8 cellular contexts compared by ENCODE assay signal in genomic region chrX:123732679-123733363, GRCh38. TPM values are rescaled to one million over a fixed set of nuclear protein-coding genes. Genes with fewer than 3 reads are reported as not detected.
DNase-seq lines count a peak whose midpoint lies in the region; ATAC-seq and TF ChIP-seq lines count a peak whose summit lies in the region.

Gene THOC2, minus strand, starts transcription at chrX:123733052. Its CDS starts 30 bp downstream, at chrX:123733022.

- H3K9me3 ChIP-seq in CD4-positive, CD25-positive, alpha-beta regulatory T cell (ENCODE audit: control insufficient read depth in 2 of 2, low read length in 2 of 2): no peaks in the 10 kb centered on the region
- H3K9me3 ChIP-seq in right lobe of liver: no peaks in the 10 kb centered on the region

- H3K27me3 ChIP-seq in CD4-positive, CD25-positive, alpha-beta regulatory T cell (ENCODE audit: control insufficient read depth, insufficient read depth, low read length): no peaks in the 10 kb centered on the region
- peaks cover 0 to 8% (median 0%) of the 10 kb centered on the region in 45 donors for H3K27me3 ChIP-seq in dorsolateral prefrontal cortex
- H3K27me3 ChIP-seq in right lobe of liver: no peaks in the 10 kb centered on the region

- H3K4me1 Mint-ChIP-seq in CD4-positive, CD25-positive, alpha-beta regulatory T cell: peaks cover 12 to 41% (median 25%) of the 10 kb centered on the region in 4 donors
- H3K4me1 Mint-ChIP-seq in activated CD4-positive, alpha-beta memory T cell treated with anti-CD3 and anti-CD28 coated beads for 36 hours (ENCODE audit: low read depth): peaks cover 28% of the 10 kb centered on the region

- H3K27ac ChIP-seq in CD4-positive, CD25-positive, alpha-beta regulatory T cell (ENCODE audit: insufficient read depth, low read length, poor library complexity, severe bottlenecking): peak within 1 kb of the TSS; percentile 53
- H3K27ac ChIP-seq in dorsolateral prefrontal cortex (peak within 1 kb of the TSS in 51 of 59 donors; percentile 13 to 84 (median 71)), right lobe of liver (peak within 1 kb of the TSS; percentile 50 to 69 (median 53))

- DNase-seq in CD4-positive, CD25-positive, alpha-beta regulatory T cell: peak; percentile 62 to 82 (median 69)
- DNase-seq in NCI-H748 treated with DMSO at 0.1 percent for 48 hours (lab: John Stamatoyannopoulos, UW) (peak; percentile 72), dorsolateral prefrontal cortex (peak; percentile 68 to 85 (median 79)), right lobe of liver (peak; percentile 81 to 86 (median 81))
- DNase-seq in activated CD4-positive, alpha-beta memory T cell treated with anti-CD3 and anti-CD28 coated beads for 36 hours: peak; percentile 84
- peak; percentile 71 to 80 for DNase-seq in stimulated activated CD4-positive, alpha-beta T cell treated with anti-CD3 and anti-CD28 coated beads, Interleukin-4, amount 100 ng/mL, for 4 hours

- no peaks in the 10 kb centered on the region for H3K36me3 ChIP-seq in CD4-positive, CD25-positive, alpha-beta regulatory T cell (ENCODE audit: control insufficient read depth, insufficient read depth, low read length)
- no peaks in the 10 kb centered on the region for H3K36me3 ChIP-seq in right lobe of liver

- TF ChIP-seq CTCF in dorsolateral prefrontal cortex (IDR thresholded peaks at IDR 0.05 in 54 of 56, conservative IDR thresholded peaks at IDR 0.05 in 2 of 56; ENCODE audit: low read depth in 1 of 56, partially characterized antibody in 56 of 56) (peak in 48 of 56 donors; percentile 9 to 58 (median 38)), right lobe of liver (IDR thresholded peaks at IDR 0.05) (peak; percentile 10 to 34 (median 26))

- H3K9me3 Mint-ChIP-seq in CD4-positive, CD25-positive, alpha-beta regulatory T cell: peaks cover 0 to 5% (median 0%) of the 10 kb centered on the region in 7 donors
- no peaks in the 10 kb centered on the region for H3K9me3 Mint-ChIP-seq in activated CD4-positive, alpha-beta memory T cell treated with anti-CD3 and anti-CD28 coated beads for 36 hours

- WGBS in right lobe of liver (ENCODE audit: insufficient coverage, low coverage, low lambda C conversion rate, missing lambda C conversion rate): 18% methylated on average over 17 of the region's 48 CpGs

- POLR2A ChIA-PET in activated CD4-positive, alpha-beta memory T cell treated with anti-CD3 and anti-CD28 coated beads for 36 hours (lab: Charles Lee): no interaction called here

- no peaks in the 10 kb centered on the region for H3K27me3 Mint-ChIP-seq in CD4-positive, CD25-positive, alpha-beta regulatory T cell
- H3K27me3 Mint-ChIP-seq in activated CD4-positive, alpha-beta memory T cell treated with anti-CD3 and anti-CD28 coated beads for 36 hours: no peaks in the 10 kb centered on the region

- intact Hi-C loops in activated CD4-positive, alpha-beta memory T cell treated with anti-CD3 and anti-CD28 coated beads for 36 hours (cut with micrococcal nuclease): no loop called here
- intact Hi-C loops in dorsolateral prefrontal cortex (cut with DNase I) (loop anchor here in 1 of 2 donors (5.0 kb wide), 1 partner anchor 34 kb away; no protein-coding TSS in a partner anchor), right lobe of liver (cut with DNase I) (no loop called here)

- peak; percentile 79 to 91 for ATAC-seq in CD4-positive, CD25-positive, alpha-beta regulatory T cell (ENCODE audit: low read depth in 2 of 2)
- peak; percentile 85 for ATAC-seq in GM19372 (IDR thresholded peaks at IDR 0.05; ENCODE audit: low read depth, unreplicated experiment)
- peak; percentile 79 for ATAC-seq in HG03565 (IDR thresholded peaks at IDR 0.05; ENCODE audit: unreplicated experiment)
- peak; percentile 96 to 100 (median 98) for ATAC-seq in right lobe of liver

- peak within 1 kb of the TSS; percentile 81 to 96 (median 93) for H3K27ac Mint-ChIP-seq in CD4-positive, CD25-positive, alpha-beta regulatory T cell
- H3K27ac Mint-ChIP-seq in activated CD4-positive, alpha-beta memory T cell treated with anti-CD3 and anti-CD28 coated beads for 36 hours: peak within 1 kb of the TSS; percentile 93

- CTCF ChIA-PET in activated CD4-positive, alpha-beta memory T cell treated with anti-CD3 and anti-CD28 coated beads for 36 hours (lab: Charles Lee): interaction anchor here (1.0 kb wide), 1 partner anchor 13 kb away, joined by 4 read pairs; no protein-coding TSS in a partner anchor

- H3K4me3 Mint-ChIP-seq in CD4-positive, CD25-positive, alpha-beta regulatory T cell: peak within 1 kb of the TSS; percentile 83 to 94 (median 92)
- peak within 1 kb of the TSS; percentile 93 for H3K4me3 Mint-ChIP-seq in activated CD4-positive, alpha-beta memory T cell treated with anti-CD3 and anti-CD28 coated beads for 36 hours

- H3K4me3 ChIP-seq in CD4-positive, CD25-positive, alpha-beta regulatory T cell (ENCODE audit: low read depth, low read length): peak within 1 kb of the TSS; percentile 86
- H3K4me3 ChIP-seq in dorsolateral prefrontal cortex (peak within 1 kb of the TSS; percentile 47 to 87 (median 71)), right lobe of liver (peak within 1 kb of the TSS; percentile 53 to 79 (median 75))

- H3K36me3 Mint-ChIP-seq in CD4-positive, CD25-positive, alpha-beta regulatory T cell: no peaks in the 10 kb centered on the region
- peaks cover 5% of the 10 kb centered on the region for H3K36me3 Mint-ChIP-seq in activated CD4-positive, alpha-beta memory T cell treated with anti-CD3 and anti-CD28 coated beads for 36 hours

- peaks cover 6% of the 10 kb centered on the region for H3K4me1 ChIP-seq in CD4-positive, CD25-positive, alpha-beta regulatory T cell (ENCODE audit: control insufficient read depth, insufficient read depth, low read length, poor library complexity, severe bottlenecking)
- no peaks in the 10 kb centered on the region for H3K4me1 ChIP-seq in right lobe of liver

- peak; percentile 32 for TF ChIP-seq POLR2A in right lobe of liver (IDR thresholded peaks at IDR 0.05)

RNA-seq across cellular contexts. Expression of gene THOC2, which starts in this region (rescaled TPM):
- total RNA-seq in CD4-positive, CD25-positive, alpha-beta regulatory T cell: 89.5 TPM
- 10 to 100 TPM; 24.2 to 31.3 (median 25.0) TPM for polyA plus RNA-seq in CD4-positive, CD25-positive, alpha-beta regulatory T cell
- 10 to 100 TPM; 75.2 to 77.1 TPM for total RNA-seq in activated CD4-positive, alpha-beta memory T cell treated with anti-CD3 and anti-CD28 coated beads for 36 hours
- total RNA-seq in dorsolateral prefrontal cortex: 10 to 100 TPM; 45.2 to 86.1 (median 59.5) TPM
- total RNA-seq in right lobe of liver: 10 to 100 TPM; 24.0 to 39.8 (median 29.6) TPM

Comparison
In these comparisons a context has a peak if more than half of its experiments do, and no peak if none do; other contexts are left out.
1. Peak in every context shown above with its lines: DNase-seq, ATAC-seq, H3K4me3 ChIP-seq and H3K27ac ChIP-seq.